Comparison of ENCODE assay signal across 2 cellular contexts in the genomic region with DNA sequence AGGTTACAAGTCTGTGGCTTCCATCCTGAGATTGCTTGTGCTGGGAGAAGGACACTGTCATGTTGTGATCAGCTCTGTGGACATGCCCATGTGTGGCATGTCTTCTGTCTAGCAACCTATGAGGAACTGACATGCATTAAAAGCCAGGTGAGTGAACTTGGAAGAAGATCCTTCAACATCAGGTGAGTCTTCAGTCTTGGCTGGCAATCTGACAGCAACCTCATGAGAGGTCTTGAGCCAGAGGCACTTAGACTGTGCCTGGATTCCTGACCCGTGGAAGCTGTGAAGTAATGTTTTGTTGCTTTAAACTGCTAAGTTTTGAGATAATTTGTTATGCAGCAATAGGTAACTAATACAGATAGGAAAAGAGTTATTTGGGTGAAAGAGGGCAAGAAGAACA.
TF ChIP-seq lines count a peak whose summit lies in the region.

No MANE protein-coding gene starts in this region.

TF ChIP-seq in GM23338, 12 proteins besides CTCF, POLR2A, EP300 and RAD21:
- TF ChIP-seq NANOG (IDR thresholded peaks at IDR 0.05; ENCODE audit: borderline replicate concordance) (no peak), JUNB (IDR thresholded peaks at IDR 0.05; ENCODE audit: unreplicated experiment) (no peak), EZH2phosphoT487 (IDR thresholded peaks at IDR 0.05; ENCODE audit: unreplicated experiment) (no peak), ZNF331 (CRISPR knock-in tag; IDR thresholded peaks at IDR 0.05; ENCODE audit: low read depth) (no peak), ZNF114 (CRISPR knock-in tag; IDR thresholded peaks at IDR 0.05) (no peak), STAT1 (IDR thresholded peaks at IDR 0.05; ENCODE audit: unreplicated experiment) (no peak), CREB1 (CRISPR knock-in tag; IDR thresholded peaks at IDR 0.05; ENCODE audit: low read depth) (no peak), POLR2AphosphoS5 (IDR thresholded peaks at IDR 0.05; ENCODE audit: low read depth) (no peak), EZH2 (IDR thresholded peaks at IDR 0.05; ENCODE audit: low read depth, unreplicated experiment) (no peak)
- TF ChIP-seq, protein P1, sequence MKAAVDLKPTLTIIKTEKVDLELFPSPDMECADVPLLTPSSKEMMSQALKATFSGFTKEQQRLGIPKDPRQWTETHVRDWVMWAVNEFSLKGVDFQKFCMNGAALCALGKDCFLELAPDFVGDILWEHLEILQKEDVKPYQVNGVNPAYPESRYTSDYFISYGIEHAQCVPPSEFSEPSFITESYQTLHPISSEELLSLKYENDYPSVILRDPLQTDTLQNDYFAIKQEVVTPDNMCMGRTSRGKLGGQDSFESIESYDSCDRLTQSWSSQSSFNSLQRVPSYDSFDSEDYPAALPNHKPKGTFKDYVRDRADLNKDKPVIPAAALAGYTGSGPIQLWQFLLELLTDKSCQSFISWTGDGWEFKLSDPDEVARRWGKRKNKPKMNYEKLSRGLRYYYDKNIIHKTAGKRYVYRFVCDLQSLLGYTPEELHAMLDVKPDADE (IDR thresholded peaks at IDR 0.05): no peak
- TF ChIP-seq, protein P2, sequence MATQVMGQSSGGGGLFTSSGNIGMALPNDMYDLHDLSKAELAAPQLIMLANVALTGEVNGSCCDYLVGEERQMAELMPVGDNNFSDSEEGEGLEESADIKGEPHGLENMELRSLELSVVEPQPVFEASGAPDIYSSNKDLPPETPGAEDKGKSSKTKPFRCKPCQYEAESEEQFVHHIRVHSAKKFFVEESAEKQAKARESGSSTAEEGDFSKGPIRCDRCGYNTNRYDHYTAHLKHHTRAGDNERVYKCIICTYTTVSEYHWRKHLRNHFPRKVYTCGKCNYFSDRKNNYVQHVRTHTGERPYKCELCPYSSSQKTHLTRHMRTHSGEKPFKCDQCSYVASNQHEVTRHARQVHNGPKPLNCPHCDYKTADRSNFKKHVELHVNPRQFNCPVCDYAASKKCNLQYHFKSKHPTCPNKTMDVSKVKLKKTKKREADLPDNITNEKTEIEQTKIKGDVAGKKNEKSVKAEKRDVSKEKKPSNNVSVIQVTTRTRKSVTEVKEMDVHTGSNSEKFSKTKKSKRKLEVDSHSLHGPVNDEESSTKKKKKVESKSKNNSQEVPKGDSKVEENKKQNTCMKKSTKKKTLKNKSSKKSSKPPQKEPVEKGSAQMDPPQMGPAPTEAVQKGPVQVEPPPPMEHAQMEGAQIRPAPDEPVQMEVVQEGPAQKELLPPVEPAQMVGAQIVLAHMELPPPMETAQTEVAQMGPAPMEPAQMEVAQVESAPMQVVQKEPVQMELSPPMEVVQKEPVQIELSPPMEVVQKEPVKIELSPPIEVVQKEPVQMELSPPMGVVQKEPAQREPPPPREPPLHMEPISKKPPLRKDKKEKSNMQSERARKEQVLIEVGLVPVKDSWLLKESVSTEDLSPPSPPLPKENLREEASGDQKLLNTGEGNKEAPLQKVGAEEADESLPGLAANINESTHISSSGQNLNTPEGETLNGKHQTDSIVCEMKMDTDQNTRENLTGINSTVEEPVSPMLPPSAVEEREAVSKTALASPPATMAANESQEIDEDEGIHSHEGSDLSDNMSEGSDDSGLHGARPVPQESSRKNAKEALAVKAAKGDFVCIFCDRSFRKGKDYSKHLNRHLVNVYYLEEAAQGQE (IDR thresholded peaks at IDR 0.05; ENCODE audit: unreplicated experiment): no peak

TF ChIP-seq in H1, 55 proteins besides CTCF, POLR2A, EP300 and RAD21:
- no peak for TF ChIP-seq TBP (IDR thresholded peaks at IDR 0.05; ENCODE audit: low read depth, low read length)
- no peak for TF ChIP-seq HDAC2 (IDR thresholded peaks at IDR 0.05; ENCODE audit: borderline replicate concordance in 1 of 2, low read depth in 2 of 2, low read length in 2 of 2)
- TF ChIP-seq, protein P3, sequence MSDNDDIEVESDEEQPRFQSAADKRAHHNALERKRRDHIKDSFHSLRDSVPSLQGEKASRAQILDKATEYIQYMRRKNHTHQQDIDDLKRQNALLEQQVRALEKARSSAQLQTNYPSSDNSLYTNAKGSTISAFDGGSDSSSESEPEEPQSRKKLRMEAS (IDR thresholded peaks at IDR 0.05): no peak
- TF ChIP-seq EZH2 (IDR thresholded peaks at IDR 0.05; ENCODE audit: low read depth, low read length, severe bottlenecking): no peak
- no peak for TF ChIP-seq CHD2 (IDR thresholded peaks at IDR 0.05; ENCODE audit: low read length)
- no peak for TF ChIP-seq RFX5 (IDR thresholded peaks at IDR 0.05; ENCODE audit: borderline replicate concordance, low read depth, low read length)
- no peak for TF ChIP-seq YY1 (IDR thresholded peaks at IDR 0.05; ENCODE audit: low read depth, low read length)
- TF ChIP-seq SAP30 (IDR thresholded peaks at IDR 0.05; ENCODE audit: insufficient read depth, insufficient replicate concordance, low read length): no peak
